ENCODE assay signal across 19 cellular contexts in genomic region chr3:101884776-101885175, GRCh38. TPM values are rescaled to one million over a fixed set of nuclear protein-coding genes. Genes with fewer than 3 reads are reported as not detected.
DNase-seq lines count a peak whose midpoint lies in the region; ATAC-seq, FAIRE-seq and TF ChIP-seq lines count a peak whose summit lies in the region.
"Had no signal": no experiment of that assay in that cellular context is flagged by ENCODE, and none has a peak within 500 bp of the region (broad histone marks: within the 10 kb centered on the region; RNA-seq: fewer than 3 reads in every experiment).

No MANE protein-coding gene starts in this region.

- H3K36me3 Mint-ChIP-seq in activated naive CD4-positive, alpha-beta T cell treated with anti-CD3 and anti-CD28 coated beads, Interleukin-2, amount 50 U/mL, for 72 hours: peaks cover 0 to 16% of the 10 kb centered on the region in 2 donors
- H3K36me3 Mint-ChIP-seq: CD4-positive, alpha-beta memory T cell; IgD-negative memory B cell had no signal

- no peak for TF ChIP-seq POLR2A in GM12891 (IDR thresholded peaks at IDR 0.05; ENCODE audit: low read depth, low read length)

- no peak overlapping the region for H3K4me3 ChIP-seq in bronchial epithelial cell (ENCODE audit: low read depth, low read length)
- H3K4me3 ChIP-seq: BLaER1, GM23248 had no signal

- ATAC-seq in esophagus mucosa (peak; percentile 66), left colon (peak; percentile 83), GM18873 (IDR thresholded peaks at IDR 0.05; ENCODE audit: low FRiP score, unreplicated experiment) (no peak), GM19463 (IDR thresholded peaks at IDR 0.05; ENCODE audit: unreplicated experiment) (no peak)
- ATAC-seq in activated naive CD4-positive, alpha-beta T cell treated with anti-CD3 and anti-CD28 coated beads, Interleukin-2, amount 50 U/mL, for 72 hours: no peak
- ATAC-seq: HepG2 had no signal

- H3K36me3 ChIP-seq in bronchial epithelial cell (ENCODE audit: control insufficient read depth, insufficient read depth, low read length): no peaks in the 10 kb centered on the region
- H3K36me3 ChIP-seq: BLaER1 had no signal

- FAIRE-seq in GM12891 (lab: Jason Lieb, UNC) (peak; percentile 5), bronchial epithelial cell (lab: Jason Lieb, UNC) (no peak)
- FAIRE-seq: GM19239, HepG2 had no signal

- H3K27ac Mint-ChIP-seq in activated naive CD4-positive, alpha-beta T cell treated with anti-CD3 and anti-CD28 coated beads, Interleukin-2, amount 50 U/mL, for 72 hours: no peak overlapping the region
- H3K27ac Mint-ChIP-seq: CD4-positive, alpha-beta memory T cell; IgD-negative memory B cell had no signal

- H3K9me3 Mint-ChIP-seq in activated naive CD4-positive, alpha-beta T cell treated with anti-CD3 and anti-CD28 coated beads, Interleukin-2, amount 50 U/mL, for 72 hours: peaks cover 0 to 23% of the 10 kb centered on the region in 2 donors
- H3K9me3 Mint-ChIP-seq: IgD-negative memory B cell had no signal

- DNase-seq in GM12891 (ENCODE audit: insufficient read length, low spot score) (no peak), bronchial epithelial cell (ENCODE audit: low read depth) (peak; percentile 92), left colon (no peak), anterior cingulate cortex (lab: John Stamatoyannopoulos, UW) (no peak)
- no peak for DNase-seq in activated naive CD4-positive, alpha-beta T cell treated with anti-CD3 and anti-CD28 coated beads, Interleukin-2, amount 50 U/mL, for 72 hours (ENCODE audit: low spot score in 2 of 2)
- DNase-seq: 8988T; CD4-positive, alpha-beta memory T cell; DMS153; DMS79; GF-D8; GM23248; HCEC 1CT had no signal

- TF ChIP-seq CTCF in bronchial epithelial cell (IDR thresholded peaks at IDR 0.05; ENCODE audit: insufficient read depth, low read length, severe bottlenecking): no peak

- H3K27me3 ChIP-seq in bronchial epithelial cell (ENCODE audit: control insufficient read depth, insufficient read depth, low read length): no peaks in the 10 kb centered on the region
- H3K27me3 ChIP-seq: BLaER1 had no signal

- intact Hi-C loops in left colon (cut with DNase I, micrococcal nuclease): no loop called here

TF ChIP-seq in GM12891, 5 proteins besides CTCF, POLR2A, EP300 and RAD21:
- TF ChIP-seq SPI1 (IDR thresholded peaks at IDR 0.05; ENCODE audit: low read depth, low read length) (no peak), POU2F2 (IDR thresholded peaks at IDR 0.05; ENCODE audit: low read depth, low read length) (no peak), POLR2AphosphoS5 (IDR thresholded peaks at IDR 0.05; ENCODE audit: low read depth, low read length) (no peak), PAX5 (IDR thresholded peaks at IDR 0.05; ENCODE audit: insufficient read depth, low read length, severe bottlenecking) (no peak), TAF1 (IDR thresholded peaks at IDR 0.05; ENCODE audit: low read depth, low read length) (no peak)
TF ChIP-seq in GM12891: peak in this region for 0.

RNA-seq across cellular contexts. Expression of gene NFKBIZ, which starts 35.5 kb away (rescaled TPM):
- polyA plus RNA-seq in GM12891 (2012; ENCODE audit: low read depth, missing spikeins): 30.5 TPM
- total RNA-seq in bronchial epithelial cell: 40.3 and 70.3 TPM in 2 replicates
- total RNA-seq in esophagus mucosa: 56.3 TPM
- 100 to 1,000 TPM in 1 of 2 donors, 10 to 100 TPM in 1; 86.5 to 170 TPM for total RNA-seq in left colon
- 10 to 100 TPM; 57.3 to 62.6 TPM for total RNA-seq in activated naive CD4-positive, alpha-beta T cell treated with anti-CD3 and anti-CD28 coated beads, Interleukin-2, amount 50 U/mL, for 72 hours

Comparison
In these comparisons a context has a peak if more than half of its experiments do, and no peak if none do; other contexts are left out.
1. ATAC-seq: peak in esophagus mucosa (single experiment) and left colon (single experiment); none in activated naive CD4-positive, alpha-beta T cell treated with anti-CD3 and anti-CD28 coated beads, Interleukin-2, amount 50 U/mL, for 72 hours (0 of 2), GM18873 (single experiment) and GM19463 (single experiment).